In the genomic region with DNA sequence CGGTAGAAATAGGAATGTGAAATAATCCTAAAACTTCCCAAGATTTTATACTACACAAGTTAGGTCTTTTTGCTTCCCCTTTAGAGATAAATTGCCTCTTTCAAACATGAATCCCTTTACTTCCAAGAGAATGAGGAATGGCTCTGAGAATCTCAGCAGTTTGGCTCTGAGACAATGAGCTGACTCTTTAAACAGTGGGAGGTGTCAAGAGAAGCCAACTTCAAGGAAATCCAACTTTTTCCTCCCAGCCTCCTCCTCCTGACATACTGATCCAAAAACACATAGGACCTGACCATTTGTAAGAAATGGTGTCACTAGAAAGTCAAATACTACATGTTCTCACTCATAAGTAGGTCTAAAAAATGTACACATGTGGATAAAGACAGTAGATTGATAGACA, we compare ENCODE assay signal across 19 cellular contexts.
"Had no signal": no experiment of that assay in that cellular context is flagged by ENCODE, and none has a peak within 500 bp of the region (broad histone marks: within the 10 kb centered on the region; RNA-seq: fewer than 3 reads in every experiment).

No MANE protein-coding gene starts in this region.

- H3K4me3 Mint-ChIP-seq: activated CD4-positive, alpha-beta memory T cell treated with anti-CD3 and anti-CD28 coated beads for 36 hours; activated naive CD8-positive, alpha-beta T cell treated with anti-CD3 and anti-CD28 coated beads, Interleukin-2, amount 10 ng/mL, durations not matched to agents 7 days and 5 days; stimulated activated memory B cell treated with anti-CD40 and anti-IgM and Interleukin-4, amounts not matched to agents 10 μg/mL and 1 μg/mL and 100 μg/mL, for 72 hours had no signal

- H3K27me3 Mint-ChIP-seq: progenitor cell of endocrine pancreas had no signal

- H3K27ac Mint-ChIP-seq: activated CD4-positive, alpha-beta memory T cell treated with anti-CD3 and anti-CD28 coated beads for 36 hours; activated naive CD8-positive, alpha-beta T cell treated with anti-CD3 and anti-CD28 coated beads, Interleukin-2, amount 10 ng/mL, durations not matched to agents 7 days and 5 days; progenitor cell of endocrine pancreas; stimulated activated memory B cell treated with anti-CD40 and anti-IgM and Interleukin-4, amounts not matched to agents 10 μg/mL and 1 μg/mL and 100 μg/mL, for 72 hours had no signal

- H3K27ac ChIP-seq: heart left ventricle, right lobe of liver, spleen had no signal

- DNase-seq: activated CD4-positive, alpha-beta memory T cell treated with anti-CD3 and anti-CD28 coated beads for 36 hours; activated gamma-delta T cell treated with Interleukin-2 at 50 U/mL for 16 hours; activated naive CD8-positive, alpha-beta T cell treated with anti-CD3 and anti-CD28 coated beads, Interleukin-2, amount 10 ng/mL, durations not matched to agents 7 days and 5 days; activated T-cell treated with anti-CD3 and anti-CD28 coated beads, Interleukin-2, amount 50 U/mL, for 48 hours; aorta; central memory CD4-positive, alpha-beta T cell; cortex of kidney; effector memory CD4-positive, alpha-beta T cell; heart left ventricle; islet precursor cell; mesenchymal stem cell; right lobe of liver; spleen; stimulated activated CD4-positive, alpha-beta T cell treated with anti-CD3 and anti-CD28 coated beads, Interleukin-1b, Interleukin-23, amount 100 ng/mL, for 48 hours; T1000; trophoblast cell had no signal

- H3K4me1 Mint-ChIP-seq: activated naive CD8-positive, alpha-beta T cell treated with anti-CD3 and anti-CD28 coated beads, Interleukin-2, amount 10 ng/mL, durations not matched to agents 7 days and 5 days; stimulated activated memory B cell treated with anti-CD40 and anti-IgM and Interleukin-4, amounts not matched to agents 10 μg/mL and 1 μg/mL and 100 μg/mL, for 72 hours had no signal

- ATAC-seq: heart left ventricle; left lobe of liver; right lobe of liver; stimulated activated memory B cell treated with anti-CD40 and anti-IgM and Interleukin-4, amounts not matched to agents 10 μg/mL and 1 μg/mL and 100 μg/mL, for 72 hours had no signal

- H3K36me3 ChIP-seq: heart left ventricle, right lobe of liver, spleen had no signal

- H3K36me3 Mint-ChIP-seq: activated naive CD8-positive, alpha-beta T cell treated with anti-CD3 and anti-CD28 coated beads, Interleukin-2, amount 10 ng/mL, durations not matched to agents 7 days and 5 days had no signal

- H3K4me1 ChIP-seq: right lobe of liver, spleen had no signal

- H3K4me3 ChIP-seq: heart left ventricle, right lobe of liver, spleen had no signal

- H3K27me3 ChIP-seq: heart left ventricle, right lobe of liver, spleen had no signal
